Comparison of ENCODE assay signal across 9 cellular contexts in genomic region chr4:184896868-184897715, GRCh38.
DNase-seq lines count a peak whose midpoint lies in the region; ATAC-seq, FAIRE-seq and TF ChIP-seq lines count a peak whose summit lies in the region.
"Had no signal": no experiment of that assay in that cellular context is flagged by ENCODE, and none has a peak within 500 bp of the region (broad histone marks: within the 10 kb centered on the region; RNA-seq: fewer than 3 reads in every experiment).

No MANE protein-coding gene starts in this region.

- no peaks in the 10 kb centered on the region for H3K36me3 ChIP-seq in bronchial epithelial cell (ENCODE audit: control insufficient read depth, insufficient read depth, low read length)
- H3K36me3 ChIP-seq in subcutaneous abdominal adipose tissue (ENCODE audit: control insufficient read depth in 5 of 5, insufficient read depth in 5 of 5, low read length in 5 of 5) = no peaks in the 10 kb centered on the region

- H3K9ac ChIP-seq in subcutaneous abdominal adipose tissue (ENCODE audit: low read length in 5 of 5) = peak overlapping the region in 4 of 5 donors; percentile 19 to 75 (median 46)

- DNase-seq in bronchial epithelial cell (ENCODE audit: low read depth) = no peak
- no peak for DNase-seq in NCI-H2081 treated with DMSO at 0.1 percent for 48 hours (lab: John Stamatoyannopoulos, UW)
- DNase-seq in DMS 273 (lab: John Stamatoyannopoulos, UW; ENCODE audit: unreplicated experiment) = no peak
- DNase-seq in H4 (ENCODE audit: low spot score) = no peak
- DNase-seq: effector CD8-positive, alpha-beta T cell; NCI-H446 had no signal

- peaks cover 9 to 74% (median 60%) of the 10 kb centered on the region in 5 donors for H3K4me1 ChIP-seq in subcutaneous abdominal adipose tissue (ENCODE audit: control insufficient read depth in 5 of 5, insufficient read depth in 5 of 5, low read length in 5 of 5)

- peak overlapping the region; percentile 97 for H3K27ac ChIP-seq in subcutaneous abdominal adipose tissue (ENCODE audit: low read depth, low read length)

- TF ChIP-seq CTCF in bronchial epithelial cell (IDR thresholded peaks at IDR 0.05; ENCODE audit: insufficient read depth, low read length, severe bottlenecking) = no peak

- FAIRE-seq in bronchial epithelial cell (lab: Jason Lieb, UNC) = peak; percentile 50

- H3K27me3 ChIP-seq in bronchial epithelial cell (ENCODE audit: control insufficient read depth, insufficient read depth, low read length) = no peaks in the 10 kb centered on the region
- no peaks in the 10 kb centered on the region for H3K27me3 ChIP-seq in subcutaneous abdominal adipose tissue (ENCODE audit: control insufficient read depth in 5 of 5, insufficient read depth in 4 of 5, low read length in 5 of 5)

- H3K4me3 ChIP-seq in bronchial epithelial cell (ENCODE audit: low read depth, low read length) (no peak overlapping the region), subcutaneous abdominal adipose tissue (ENCODE audit: low read depth in 1 of 5, low read length in 5 of 5) (no peak overlapping the region)

- ATAC-seq in GM19372 (IDR thresholded peaks at IDR 0.05; ENCODE audit: low read depth, unreplicated experiment) (peak; percentile 68), HG03066 (IDR thresholded peaks at IDR 0.05; ENCODE audit: low read depth, unreplicated experiment) (peak; percentile 70)

- H3K9me3 ChIP-seq in subcutaneous abdominal adipose tissue (ENCODE audit: control insufficient read depth in 5 of 5, low read length in 5 of 5) = peaks cover 0 to 4% (median 0%) of the 10 kb centered on the region in 5 donors
